ENCODE assay signal across 2 cellular contexts in the genomic region with DNA sequence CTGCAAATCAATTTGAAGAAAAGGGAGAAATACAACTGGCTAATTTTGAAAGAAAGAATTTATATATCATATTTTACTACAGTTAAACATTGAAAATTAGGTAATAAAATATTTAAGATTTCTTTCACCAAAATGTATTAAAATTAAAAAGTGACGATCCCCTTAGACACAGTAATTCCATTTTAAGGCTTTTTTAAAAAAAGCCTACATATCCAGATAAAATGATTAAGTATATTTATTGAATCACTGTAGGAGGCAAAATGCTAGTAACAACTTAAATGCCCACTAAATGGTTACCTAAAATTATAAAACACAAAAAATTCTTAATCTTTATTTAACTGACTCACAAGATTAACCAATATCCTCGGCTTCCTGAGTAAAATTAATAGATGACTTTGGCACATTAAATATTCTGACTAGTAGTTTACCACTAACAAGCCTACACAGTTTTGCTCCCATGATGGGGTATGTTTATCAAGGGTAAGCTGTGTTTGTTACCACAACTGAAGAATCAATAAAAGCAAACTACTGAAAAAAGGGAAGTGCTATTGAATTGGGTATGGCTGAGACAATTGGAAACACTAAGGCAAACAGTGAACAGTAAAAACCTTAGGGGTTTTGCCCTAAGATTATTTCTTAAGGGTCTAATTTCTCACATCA.
TF ChIP-seq lines count a peak whose summit lies in the region.

No MANE protein-coding gene starts in this region.

TF ChIP-seq in HCT116, 20 proteins besides CTCF, POLR2A, EP300 and RAD21 (continued from another document):
- TF ChIP-seq EGR1 (IDR thresholded peaks at IDR 0.05; ENCODE audit: low read depth): no peak
- no peak for TF ChIP-seq EZH2 (IDR thresholded peaks at IDR 0.05)
- TF ChIP-seq ZBTB33 (IDR thresholded peaks at IDR 0.05; ENCODE audit: extremely low read depth, insufficient replicate concordance, low read length): no peak
- no peak for TF ChIP-seq ATF3 (IDR thresholded peaks at IDR 0.05)
- TF ChIP-seq ELF1 (IDR thresholded peaks at IDR 0.05; ENCODE audit: borderline replicate concordance, low read depth): no peak
- TF ChIP-seq CBX3 (IDR thresholded peaks at IDR 0.05; ENCODE audit: low read depth): no peak
- TF ChIP-seq FOSL1 (IDR thresholded peaks at IDR 0.05; ENCODE audit: low read depth): no peak
- TF ChIP-seq MAX (IDR thresholded peaks at IDR 0.05): no peak
- no peak for TF ChIP-seq SIN3A (IDR thresholded peaks at IDR 0.05; ENCODE audit: low read depth)
- TF ChIP-seq ZNF274 (IDR thresholded peaks at IDR 0.05; ENCODE audit: low read depth, low read length): no peak
- no peak for TF ChIP-seq SP1 (IDR thresholded peaks at IDR 0.05; ENCODE audit: low read depth)
- TF ChIP-seq POLR2AphosphoS5 (IDR thresholded peaks at IDR 0.05; ENCODE audit: low read depth, low read length): no peak
- no peak for TF ChIP-seq YY1 (IDR thresholded peaks at IDR 0.05; ENCODE audit: extremely low read depth, insufficient replicate concordance, low read depth, low read length)
- no peak for TF ChIP-seq CEBPB (IDR thresholded peaks at IDR 0.05; ENCODE audit: low read depth)
- TF ChIP-seq JUND (IDR thresholded peaks at IDR 0.05): no peak
- TF ChIP-seq REST (IDR thresholded peaks at IDR 0.05; ENCODE audit: low read depth): no peak
- TF ChIP-seq SRF (IDR thresholded peaks at IDR 0.05; ENCODE audit: low read depth): no peak
TF ChIP-seq in HCT116: peak in this region for 0.

TF ChIP-seq in SK-N-SH, 30 proteins besides CTCF, POLR2A, EP300 and RAD21 (continued from another document):
- TF ChIP-seq PBX3 (IDR thresholded peaks at IDR 0.05): no peak
